ENCODE assay signal across 1 cellular context in the genomic region with DNA sequence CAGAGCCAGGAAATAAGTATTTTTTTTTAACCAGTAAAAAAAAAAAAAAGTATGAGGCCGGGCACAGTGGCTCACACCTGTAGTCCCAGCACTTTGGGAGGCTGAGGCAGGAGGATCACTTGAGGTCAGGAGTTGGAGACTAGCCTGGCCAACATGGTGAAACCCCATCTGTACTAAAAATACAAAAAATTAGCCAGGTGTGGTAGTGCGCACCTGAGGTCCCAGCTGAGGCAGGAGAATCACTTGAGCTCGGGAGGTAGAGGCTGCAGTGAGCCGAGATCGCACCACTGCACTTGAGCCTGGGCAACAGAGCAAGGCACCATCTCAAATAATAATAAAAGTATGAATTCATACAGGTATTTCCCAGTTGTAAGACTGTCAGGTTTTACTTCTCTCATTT. TPM values are rescaled to one million over a fixed set of nuclear protein-coding genes. Genes with fewer than 3 reads are reported as not detected.
"Had no signal": no experiment of that assay in that cellular context is flagged by ENCODE, and none has a peak within 500 bp of the region (broad histone marks: within the 10 kb centered on the region; RNA-seq: fewer than 3 reads in every experiment).

No MANE protein-coding gene starts in this region.

RNA-seq across cellular contexts. Expression of a gene that starts 10.4 kb away (rescaled TPM):
- polyA plus RNA-seq: immature natural killer cell had no signal
